8 cellular contexts compared by ENCODE assay signal in the genomic region with DNA sequence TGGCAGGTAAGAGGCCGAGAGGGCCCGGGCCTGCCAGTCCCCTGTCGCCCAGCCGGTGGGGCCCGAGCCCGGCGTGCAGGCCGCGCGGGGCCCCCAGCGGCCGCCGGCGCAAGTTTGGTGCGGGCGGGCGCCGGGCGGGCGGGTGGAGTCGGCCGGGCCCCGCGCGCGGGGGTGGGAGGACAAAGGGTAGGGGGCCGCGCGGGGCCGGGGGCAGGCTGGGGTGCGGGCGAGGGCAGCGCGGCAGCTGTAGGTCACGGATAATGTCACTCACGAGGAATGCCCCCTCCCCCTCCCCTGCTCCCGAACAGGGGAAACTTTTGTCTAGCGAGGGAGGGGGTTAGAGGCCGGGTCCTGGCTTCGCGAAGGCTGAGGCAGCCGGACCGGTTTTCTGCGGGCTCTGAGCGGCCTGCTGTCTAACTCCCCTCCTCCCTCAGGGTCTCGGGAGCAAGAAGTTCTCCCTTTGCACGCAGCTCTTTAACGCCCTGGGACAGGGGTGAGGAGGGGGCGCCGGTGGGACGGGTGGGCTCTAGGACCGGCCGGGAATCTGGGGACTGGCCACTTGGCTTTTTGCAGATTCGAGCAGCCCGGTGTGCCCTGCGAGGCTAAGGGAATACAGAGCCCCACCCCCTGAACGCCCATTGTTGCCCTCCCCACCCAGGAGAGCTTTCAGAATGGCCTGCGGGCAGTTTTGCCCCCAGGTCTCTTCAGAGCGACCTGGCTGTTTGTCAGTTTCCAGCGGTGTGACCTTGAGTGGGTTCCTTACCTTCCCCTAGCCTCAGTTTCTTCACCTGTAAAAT. TPM values are rescaled to one million over a fixed set of nuclear protein-coding genes. Genes with fewer than 3 reads are reported as not detected.
DNase-seq lines count a peak whose midpoint lies in the region; ATAC-seq and TF ChIP-seq lines count a peak whose summit lies in the region.

No MANE protein-coding gene starts in this region.

- H3K4me3 ChIP-seq in epithelial cell of esophagus (ENCODE audit: low read length) (peak overlapping the region; percentile 77), mononuclear cell (ENCODE audit: low read length) (peak overlapping the region; percentile 56)

- H3K9me3 Mint-ChIP-seq in stimulated activated naive CD8-positive, alpha-beta T cell treated with anti-CD3 and anti-CD28 coated beads, Interleukin-15, Interleukin-2, amounts not matched to agents 100 ng/mL and 50 ng/mL, for 24 hours, result no peaks in the 10 kb centered on the region

- H3K36me3 Mint-ChIP-seq in stimulated activated naive CD8-positive, alpha-beta T cell treated with anti-CD3 and anti-CD28 coated beads, Interleukin-15, Interleukin-2, amounts not matched to agents 100 ng/mL and 50 ng/mL, for 24 hours (ENCODE audit: low read depth), result no peaks in the 10 kb centered on the region

- ATAC-seq in HG02798 (IDR thresholded peaks at IDR 0.05; ENCODE audit: poor library complexity, unreplicated experiment), result no peak

- peaks cover 15% of the 10 kb centered on the region for H3K4me1 Mint-ChIP-seq in stimulated activated naive CD8-positive, alpha-beta T cell treated with anti-CD3 and anti-CD28 coated beads, Interleukin-15, Interleukin-2, amounts not matched to agents 100 ng/mL and 50 ng/mL, for 24 hours (ENCODE audit: low read depth)

- peak overlapping the region; percentile 82 for H3K27ac ChIP-seq in 22Rv1

- TF ChIP-seq CTCF in 22Rv1 (IDR thresholded peaks at IDR 0.05) (no peak), GM12874 (IDR thresholded peaks at IDR 0.05; ENCODE audit: insufficient read depth, low read depth, low read length) (0 out of 2 replicates have a peak, but pooled peaks have one; percentile 2), epithelial cell of esophagus (IDR thresholded peaks at IDR 0.05; ENCODE audit: insufficient read depth, low read depth, low read length, missing control alignments) (no peak)

- peak overlapping the region; percentile 67 for H3K4me3 Mint-ChIP-seq in stimulated activated naive CD8-positive, alpha-beta T cell treated with anti-CD3 and anti-CD28 coated beads, Interleukin-15, Interleukin-2, amounts not matched to agents 100 ng/mL and 50 ng/mL, for 24 hours

- H3K27ac Mint-ChIP-seq in stimulated activated naive CD8-positive, alpha-beta T cell treated with anti-CD3 and anti-CD28 coated beads, Interleukin-15, Interleukin-2, amounts not matched to agents 100 ng/mL and 50 ng/mL, for 24 hours, result no peak overlapping the region

- H3K27me3 ChIP-seq in mononuclear cell (ENCODE audit: insufficient read depth, low read length), result no peaks in the 10 kb centered on the region

- H3K27me3 Mint-ChIP-seq in stimulated activated naive CD8-positive, alpha-beta T cell treated with anti-CD3 and anti-CD28 coated beads, Interleukin-15, Interleukin-2, amounts not matched to agents 100 ng/mL and 50 ng/mL, for 24 hours, result peaks cover 10% of the 10 kb centered on the region

- DNase-seq in NCI-H226 (peak; percentile 53), activated T-cell treated with anti-CD3 and anti-CD28 coated beads for 1 hour (ENCODE audit: low read depth) (peak; percentile 35), epithelial cell of esophagus (ENCODE audit: low read depth) (peak; percentile 71)

- peaks cover 59% of the 10 kb centered on the region for H3K4me1 ChIP-seq in mononuclear cell (ENCODE audit: insufficient read depth, low read length)

- H3K9me3 ChIP-seq in mononuclear cell (ENCODE audit: low read depth, low read length), result no peaks in the 10 kb centered on the region

RNA-seq across cellular contexts. Expression of a gene that starts 21.3 kb away (rescaled TPM):
- total RNA-seq in mononuclear cell, result 13.0 TPM

RNA-seq across cellular contexts. Expression of a gene that starts 37.1 kb away (rescaled TPM):
- 4,450 TPM for total RNA-seq in mononuclear cell
